15 cellular contexts compared by ENCODE assay signal in the genomic region with DNA sequence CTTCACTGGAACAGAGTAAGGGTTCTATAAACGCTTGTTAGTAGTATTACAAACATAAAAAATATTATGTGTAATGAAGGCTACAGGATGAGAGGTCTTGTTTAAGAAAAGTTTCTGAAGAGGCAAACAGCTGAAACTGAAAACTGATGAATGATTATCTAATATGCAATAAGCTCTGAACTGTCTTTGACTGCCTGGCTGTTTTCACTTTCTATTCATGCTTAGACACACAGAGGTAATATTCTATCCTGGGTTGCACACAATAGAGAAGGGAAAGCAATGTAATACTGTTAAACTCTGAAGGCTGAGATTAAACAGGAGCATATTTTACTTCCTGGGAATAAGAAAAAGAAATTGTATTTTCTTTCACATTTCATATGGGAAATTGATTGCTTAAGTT.
DNase-seq lines count a peak whose midpoint lies in the region; ATAC-seq, FAIRE-seq and TF ChIP-seq lines count a peak whose summit lies in the region.
"Had no signal": no experiment of that assay in that cellular context is flagged by ENCODE, and none has a peak within 500 bp of the region (broad histone marks: within the 10 kb centered on the region; RNA-seq: fewer than 3 reads in every experiment).

No MANE protein-coding gene starts in this region.

- H3K4me1 ChIP-seq in endothelial cell of umbilical vein (ENCODE audit: control insufficient read depth, extremely low read depth, insufficient read depth, low read length) (no peaks in the 10 kb centered on the region), hepatocyte (ENCODE audit: insufficient read depth) (no peaks in the 10 kb centered on the region)
- H3K4me1 ChIP-seq: vagina had no signal

- no peak for DNase-seq in endothelial cell of umbilical vein (ENCODE audit: low read depth, low spot score)
- DNase-seq in hepatocyte (ENCODE audit: low spot score): no peak
- DNase-seq in NCI-H146 treated with DMSO at 0.1 percent for 48 hours (lab: John Stamatoyannopoulos, UW; ENCODE audit: unreplicated experiment): no peak
- DNase-seq in NCI-H526 treated with DMSO at 0.1 percent for 48 hours (lab: John Stamatoyannopoulos, UW): no peak
- DNase-seq: activated CD4-positive, alpha-beta T cell treated with anti-CD3 and anti-CD28 coated beads, Interleukin-2, amount 50 U/mL, for 1 hour; CD8-positive, alpha-beta memory T cell; cerebellar nuclear complex; natural killer cell; SW 1271 had no signal

- H3K9ac ChIP-seq in endothelial cell of umbilical vein (replicated peaks; ENCODE audit: extremely low read depth, insufficient read depth, low read length): no peak overlapping the region

- CTCF ChIA-PET in endothelial cell of umbilical vein (lab: Charles Lee): interaction anchor here (1.5 kb wide), 1 partner anchor 12 kb away, joined by 3 read pairs; no protein-coding TSS in a partner anchor

- ATAC-seq in GM18909 (IDR thresholded peaks at IDR 0.05; ENCODE audit: poor library complexity, unreplicated experiment) (peak; percentile 97), GM21619 (IDR thresholded peaks at IDR 0.05; ENCODE audit: unreplicated experiment) (peak; percentile 90), HG03095 (IDR thresholded peaks at IDR 0.05; ENCODE audit: unreplicated experiment) (peak; percentile 92)
- no peak for ATAC-seq in stimulated activated memory B cell treated with anti-CD40 and anti-IgM and Interleukin-4, amounts not matched to agents 10 μg/mL and 1 μg/mL and 100 μg/mL, for 72 hours
- ATAC-seq: natural killer cell had no signal

- no peaks in the 10 kb centered on the region for H3K36me3 Mint-ChIP-seq in stimulated activated memory B cell treated with anti-CD40 and anti-IgM and Interleukin-4, amounts not matched to agents 10 μg/mL and 1 μg/mL and 100 μg/mL, for 72 hours
- H3K36me3 Mint-ChIP-seq: CD8-positive, alpha-beta memory T cell; natural killer cell had no signal

- POLR2A ChIA-PET in endothelial cell of umbilical vein (lab: Charles Lee): no interaction called here

- H3K36me3 ChIP-seq in endothelial cell of umbilical vein (ENCODE audit: control insufficient read depth in 2 of 2, extremely low read depth in 1 of 2, insufficient read depth in 2 of 2, low read length in 2 of 2): no peaks in the 10 kb centered on the region
- H3K36me3 ChIP-seq in hepatocyte (replicated peaks; ENCODE audit: insufficient read depth, low read depth): no peaks in the 10 kb centered on the region
- H3K36me3 ChIP-seq: vagina had no signal

- peak; percentile 4 for FAIRE-seq in endothelial cell of umbilical vein (lab: Jason Lieb, UNC)
- FAIRE-seq: keratinocyte had no signal

- dilution Hi-C loops in endothelial cell of umbilical vein (cut with MboI; ENCODE audit: extremely low pct_ligation_motif_present, low sequenced_read_pairs): no loop called here

- H3K9me3 Mint-ChIP-seq in stimulated activated memory B cell treated with anti-CD40 and anti-IgM and Interleukin-4, amounts not matched to agents 10 μg/mL and 1 μg/mL and 100 μg/mL, for 72 hours: peaks cover 2% of the 10 kb centered on the region
- H3K9me3 Mint-ChIP-seq: natural killer cell had no signal

- intact Hi-C loops in endothelial cell of umbilical vein (cut with micrococcal nuclease): no loop called here

- H3K27ac ChIP-seq in endothelial cell of umbilical vein (ENCODE audit: insufficient read depth, low read depth, low read length) (no peak overlapping the region), hepatocyte (no peak overlapping the region)
- H3K27ac ChIP-seq: vagina had no signal

- H2AFZ ChIP-seq in endothelial cell of umbilical vein (ENCODE audit: low read depth, low read length) (no peak overlapping the region), hepatocyte (no peak overlapping the region)

- no peak overlapping the region for H3K4me3 ChIP-seq in endothelial cell of umbilical vein (replicated peaks in 1 of 3; ENCODE audit: insufficient read depth in 1 of 3, low read depth in 1 of 3, low read length in 3 of 3)
- no peak overlapping the region for H3K4me3 ChIP-seq in hepatocyte
- H3K4me3 ChIP-seq: vagina had no signal

- H3K79me2 ChIP-seq in endothelial cell of umbilical vein (ENCODE audit: control insufficient read depth, insufficient read depth, low read length) (no peaks in the 10 kb centered on the region), hepatocyte (no peaks in the 10 kb centered on the region)

- no peak overlapping the region for H3K4me2 ChIP-seq in endothelial cell of umbilical vein (ENCODE audit: insufficient read depth, low read length)
- no peak overlapping the region for H3K4me2 ChIP-seq in hepatocyte

- no peaks in the 10 kb centered on the region for H3K9me2 ChIP-seq in hepatocyte (replicated peaks; ENCODE audit: insufficient read depth)

- H3K27ac Mint-ChIP-seq in stimulated activated memory B cell treated with anti-CD40 and anti-IgM and Interleukin-4, amounts not matched to agents 10 μg/mL and 1 μg/mL and 100 μg/mL, for 72 hours: no peak overlapping the region
- H3K27ac Mint-ChIP-seq: CD8-positive, alpha-beta memory T cell; natural killer cell had no signal

- no peaks in the 10 kb centered on the region for H3K4me1 Mint-ChIP-seq in stimulated activated memory B cell treated with anti-CD40 and anti-IgM and Interleukin-4, amounts not matched to agents 10 μg/mL and 1 μg/mL and 100 μg/mL, for 72 hours
- H3K4me1 Mint-ChIP-seq: CD8-positive, alpha-beta memory T cell had no signal

- no peak for TF ChIP-seq POLR2A in endothelial cell of umbilical vein (IDR thresholded peaks at IDR 0.05; ENCODE audit: low read depth, low read length)

- H3K27me3 Mint-ChIP-seq in stimulated activated memory B cell treated with anti-CD40 and anti-IgM and Interleukin-4, amounts not matched to agents 10 μg/mL and 1 μg/mL and 100 μg/mL, for 72 hours: no peaks in the 10 kb centered on the region
- H3K27me3 Mint-ChIP-seq: CD8-positive, alpha-beta memory T cell had no signal

- no TSS peak for BruUV-seq in endothelial cell of umbilical vein (replicated peaks; lab: Mats Ljungman, UMichigan)

- no peak for TF ChIP-seq CTCF in endothelial cell of umbilical vein (IDR thresholded peaks at IDR 0.05; ENCODE audit: extremely low read depth in 1 of 2, insufficient read depth in 1 of 2, low read depth in 1 of 2, low read length in 2 of 2)
- TF ChIP-seq CTCF in hepatocyte (IDR thresholded peaks at IDR 0.05; ENCODE audit: poor library complexity): no peak

- H3K27me3 ChIP-seq in endothelial cell of umbilical vein (ENCODE audit: control insufficient read depth in 2 of 2, insufficient read depth in 2 of 2, low read length in 2 of 2) (no peaks in the 10 kb centered on the region), hepatocyte (no peaks in the 10 kb centered on the region)
- H3K27me3 ChIP-seq: vagina had no signal

- 0% methylated on average over 1 of the region's 1 CpG for WGBS in hepatocyte (ENCODE audit: low lambda C conversion rate, missing lambda C conversion rate)

- H3K9me1 ChIP-seq in endothelial cell of umbilical vein (replicated peaks; ENCODE audit: control insufficient read depth, extremely low read depth, insufficient read depth, low read length): no peaks in the 10 kb centered on the region

- H3K4me3 Mint-ChIP-seq in stimulated activated memory B cell treated with anti-CD40 and anti-IgM and Interleukin-4, amounts not matched to agents 10 μg/mL and 1 μg/mL and 100 μg/mL, for 72 hours: no peak overlapping the region
- H3K4me3 Mint-ChIP-seq: CD8-positive, alpha-beta memory T cell; natural killer cell had no signal

- H4K20me1 ChIP-seq in endothelial cell of umbilical vein (replicated peaks; ENCODE audit: control insufficient read depth, extremely low read depth, insufficient read depth, low read length) (no peaks in the 10 kb centered on the region), hepatocyte (ENCODE audit: insufficient read depth, poor library complexity, severe bottlenecking) (no peaks in the 10 kb centered on the region)

- H3K9me3 ChIP-seq in endothelial cell of umbilical vein (replicated peaks; ENCODE audit: control insufficient read depth, insufficient read depth, low read length) (no peaks in the 10 kb centered on the region), hepatocyte (ENCODE audit: low read depth) (no peaks in the 10 kb centered on the region)
- H3K9me3 ChIP-seq: vagina had no signal

TF ChIP-seq in endothelial cell of umbilical vein, 7 proteins besides CTCF, POLR2A, EP300 and RAD21:
- TF ChIP-seq, protein P1, sequence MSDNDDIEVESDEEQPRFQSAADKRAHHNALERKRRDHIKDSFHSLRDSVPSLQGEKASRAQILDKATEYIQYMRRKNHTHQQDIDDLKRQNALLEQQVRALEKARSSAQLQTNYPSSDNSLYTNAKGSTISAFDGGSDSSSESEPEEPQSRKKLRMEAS (IDR thresholded peaks at IDR 0.05; ENCODE audit: insufficient read depth, insufficient read length): no peak
- no peak for TF ChIP-seq POLR2AphosphoS5 (IDR thresholded peaks at IDR 0.05; ENCODE audit: insufficient read depth, low read depth, low read length)
- TF ChIP-seq FOS (IDR thresholded peaks at IDR 0.05; ENCODE audit: borderline replicate concordance, insufficient read depth, low read length): no peak
- TF ChIP-seq GATA2 (IDR thresholded peaks at IDR 0.05; ENCODE audit: insufficient read depth, insufficient read length, low read depth, low read length): no peak
- TF ChIP-seq JUN (IDR thresholded peaks at IDR 0.05; ENCODE audit: borderline replicate concordance, insufficient read depth, insufficient read length, low read depth): no peak
- TF ChIP-seq EZH2 (IDR thresholded peaks at IDR 0.05; ENCODE audit: borderline replicate concordance, low read depth, low read length, severe bottlenecking): no peak
- no peak for TF ChIP-seq MYC (IDR thresholded peaks at IDR 0.05; ENCODE audit: low read depth, low read length)
